Comparison of ENCODE assay signal across 13 cellular contexts in genomic region chr10:6071181-6072175, GRCh38. TPM values are rescaled to one million over a fixed set of nuclear protein-coding genes. Genes with fewer than 3 reads are reported as not detected.
DNase-seq lines count a peak whose midpoint lies in the region; ATAC-seq, FAIRE-seq and TF ChIP-seq lines count a peak whose summit lies in the region.
"Had no signal": no experiment of that assay in that cellular context is flagged by ENCODE, and none has a peak within 500 bp of the region (broad histone marks: within the 10 kb centered on the region; RNA-seq: fewer than 3 reads in every experiment).

No MANE protein-coding gene starts in this region.

- no peak overlapping the region for H3K4me2 ChIP-seq in HepG2 (ENCODE audit: low read depth, low read length)
- peak overlapping the region; percentile 68 for H3K4me2 ChIP-seq in OCI-LY3 (ENCODE audit: low read length)

- H3K9ac ChIP-seq in HepG2 (ENCODE audit: insufficient read depth, low read depth, low read length) (no peak overlapping the region), OCI-LY3 (ENCODE audit: low read length) (peak overlapping the region; percentile 62)

- TF ChIP-seq EP300 in HepG2 (IDR thresholded peaks at IDR 0.05; ENCODE audit: low read depth in 2 of 2, low read length in 2 of 2) = no peak
- no peak for TF ChIP-seq EP300 in HepG2 (CRISPR knock-in tag; IDR thresholded peaks at IDR 0.05; ENCODE audit: borderline replicate concordance)

- H3K79me2 ChIP-seq in HepG2 (ENCODE audit: insufficient read depth, low read length) = no peaks in the 10 kb centered on the region
- no peaks in the 10 kb centered on the region for H3K79me2 ChIP-seq in OCI-LY3 (ENCODE audit: low read length)

- POLR2A ChIA-PET in HepG2 (lab: Yijun Ruan, JAX) = no interaction called here

- H3K9me3 ChIP-seq in right lobe of liver = no peaks in the 10 kb centered on the region
- no peaks in the 10 kb centered on the region for H3K9me3 ChIP-seq in HepG2 (ENCODE audit: low read length)
- H3K9me3 ChIP-seq in OCI-LY3 (ENCODE audit: insufficient read depth, low read length) = peaks cover 5% of the 10 kb centered on the region; the same call in 1 of the 2 replicates
- H3K9me3 ChIP-seq in effector memory CD4-positive, alpha-beta T cell (ENCODE audit: control insufficient read depth, low read length) = no peaks in the 10 kb centered on the region
- no peaks in the 10 kb centered on the region for H3K9me3 ChIP-seq in uterus
- H3K9me3 ChIP-seq in aorta (ENCODE audit: control insufficient read depth, low read length) = no peaks in the 10 kb centered on the region
- H3K9me3 ChIP-seq: prostate gland had no signal

- TF ChIP-seq RAD21 in HepG2 (CRISPR knock-in tag; IDR thresholded peaks at IDR 0.05) = no peak

- H3K36me3 ChIP-seq in right lobe of liver (no peaks in the 10 kb centered on the region), HepG2 (replicated peaks in 1 of 2; ENCODE audit: control insufficient read depth in 1 of 2, insufficient read depth in 2 of 2, low read length in 2 of 2) (no peaks in the 10 kb centered on the region), OCI-LY3 (replicated peaks; ENCODE audit: low read depth, low read length) (no peaks in the 10 kb centered on the region), uterus (no peaks in the 10 kb centered on the region), aorta (ENCODE audit: control insufficient read depth in 1 of 2, insufficient read depth in 2 of 2, low read length in 1 of 2) (no peaks in the 10 kb centered on the region)
- H3K36me3 ChIP-seq in effector memory CD4-positive, alpha-beta T cell (ENCODE audit: control insufficient read depth, insufficient read depth, low read length) = no peaks in the 10 kb centered on the region
- H3K36me3 ChIP-seq: prostate gland had no signal

- intact Hi-C loops in right lobe of liver (cut with DNase I) = no loop called here
- intact Hi-C loops in HepG2 (cut with micrococcal nuclease; ENCODE audit: unreplicated experiment) = no loop called here
- intact Hi-C loops in uterus (cut with DNase I; ENCODE audit: low total_unique reads) = no loop called here
- intact Hi-C loops in aorta (cut with DNase I) = no loop called here

- no peaks in the 10 kb centered on the region for H3K27me3 ChIP-seq in right lobe of liver
- H3K27me3 ChIP-seq in HepG2 (ENCODE audit: control insufficient read depth in 1 of 2, insufficient read depth in 2 of 2, low read length in 2 of 2) = peaks cover 10 to 55% of the 10 kb centered on the region in 2 experiments; a peak in 4 of 5 replicates
- H3K27me3 ChIP-seq in OCI-LY3 (ENCODE audit: low read depth, low read length) = no peaks in the 10 kb centered on the region
- H3K27me3 ChIP-seq in effector memory CD4-positive, alpha-beta T cell (replicated peaks; ENCODE audit: control insufficient read depth, insufficient read depth, low read length, poor library complexity, severe bottlenecking) = no peaks in the 10 kb centered on the region
- no peaks in the 10 kb centered on the region for H3K27me3 ChIP-seq in uterus
- H3K27me3 ChIP-seq in aorta (ENCODE audit: control insufficient read depth in 1 of 2, insufficient read depth in 2 of 2, low read length in 1 of 2) = no peaks in the 10 kb centered on the region

- in situ Hi-C loops in HepG2 (cut with HindIII; ENCODE audit: extremely low pct_ligation_motif_present, low pct_unique_long_range_greater_than_20kb) = no loop called here

- H2AFZ ChIP-seq in HepG2 (ENCODE audit: low read length) (no peak overlapping the region), OCI-LY3 (ENCODE audit: low read depth, low read length) (no peak overlapping the region; the same call in 1 of the 2 replicates)

- ATAC-seq in right lobe of liver = peak in 3 of 4 donors; percentile 16 to 49 (median 32)
- no peak for ATAC-seq in HepG2
- no peak for ATAC-seq in aorta (ENCODE audit: low FRiP score)
- ATAC-seq in GM19463 (IDR thresholded peaks at IDR 0.05; ENCODE audit: unreplicated experiment) = no peak

- H3K4me1 ChIP-seq in right lobe of liver = no peaks in the 10 kb centered on the region
- no peaks in the 10 kb centered on the region for H3K4me1 ChIP-seq in HepG2 (ENCODE audit: insufficient read depth, low read length)
- H3K4me1 ChIP-seq in OCI-LY3 (ENCODE audit: low read length) = peaks cover 65% of the 10 kb centered on the region
- peaks cover 54% of the 10 kb centered on the region for H3K4me1 ChIP-seq in effector memory CD4-positive, alpha-beta T cell (ENCODE audit: control insufficient read depth, insufficient read depth, low read length, poor library complexity, severe bottlenecking)
- peaks cover 0 to 4% of the 10 kb centered on the region in 2 donors for H3K4me1 ChIP-seq in uterus
- H3K4me1 ChIP-seq in aorta (ENCODE audit: control insufficient read depth in 1 of 2, insufficient read depth in 2 of 2, low read length in 2 of 2) = no peaks in the 10 kb centered on the region
- H3K4me1 ChIP-seq: prostate gland had no signal

- H3K27ac ChIP-seq in right lobe of liver (peak overlapping the region in 1 of 3 donors; percentile 18), HepG2 (ENCODE audit: extremely low read length, insufficient read depth, low read length) (no peak overlapping the region), OCI-LY3 (ENCODE audit: low read length) (peak overlapping the region; percentile 99), uterus (peak overlapping the region; percentile 25 to 56), aorta (ENCODE audit: low read depth in 1 of 2, low read length in 2 of 2) (no peak overlapping the region)
- H3K27ac ChIP-seq in effector memory CD4-positive, alpha-beta T cell (ENCODE audit: insufficient read depth, low read length, poor library complexity, severe bottlenecking) = peak overlapping the region; percentile 43
- H3K27ac ChIP-seq: prostate gland, SK-N-MC had no signal

- DNase-seq in right lobe of liver (peak in 1 of 3 donors; percentile 9), HepG2 (ENCODE audit: low spot score) (no peak), uterus (no peak), erythroblast (lab: John Stamatoyannopoulos, UW) (no peak), aorta (no peak)
- no peak for DNase-seq in effector memory CD4-positive, alpha-beta T cell
- DNase-seq: central memory CD4-positive, alpha-beta T cell; NCI-H446 treated with DMSO at 0.1 percent for 48 hours had no signal

- CTCF ChIA-PET in HepG2 (lab: Yijun Ruan, JAX; ENCODE audit: low intra/inter-chr PET ratio, low total read pairs) = no interaction called here

- no TSS peak for BruUV-seq in HepG2 (replicated peaks; lab: Mats Ljungman, UMichigan)

- H4K20me1 ChIP-seq in HepG2 (ENCODE audit: insufficient read depth, low read length) = no peaks in the 10 kb centered on the region
- no peaks in the 10 kb centered on the region for H4K20me1 ChIP-seq in OCI-LY3 (ENCODE audit: insufficient read depth, low read length)

- WGBS in right lobe of liver (ENCODE audit: insufficient coverage, low coverage, low lambda C conversion rate, missing lambda C conversion rate) = 56% methylated on average over 7 of the region's 10 CpGs
- 17% methylated on average over 10 of the region's 10 CpGs for WGBS in HepG2 (ENCODE audit: low lambda C conversion rate)
- WGBS in aorta, 2 donors = 84 to 86% methylated on average over 10 of the region's 10 CpGs

- H3K4me3 ChIP-seq in right lobe of liver (no peak overlapping the region), HepG2 (replicated peaks in 1 of 3; ENCODE audit: insufficient read depth in 1 of 3, low read depth in 2 of 3, low read length in 3 of 3) (no peak overlapping the region), OCI-LY3 (ENCODE audit: low read length) (peak overlapping the region; percentile 44), uterus (no peak overlapping the region), aorta (ENCODE audit: low read length in 2 of 2) (no peak overlapping the region)
- H3K4me3 ChIP-seq in effector memory CD4-positive, alpha-beta T cell (ENCODE audit: insufficient read depth, low read depth, low read length, poor library complexity, severe bottlenecking) = no peak overlapping the region
- H3K4me3 ChIP-seq: prostate gland, SK-N-MC had no signal

- TF ChIP-seq POLR2A in right lobe of liver (IDR thresholded peaks at IDR 0.05) (no peak), HepG2 (IDR thresholded peaks at IDR 0.05; ENCODE audit: insufficient read depth in 1 of 2, low read depth in 2 of 2, low read length in 2 of 2) (no peak), uterus (IDR thresholded peaks at IDR 0.05) (no peak), erythroblast (IDR thresholded peaks at IDR 0.05; ENCODE audit: low read length) (no peak)

- no peak for FAIRE-seq in HepG2 (lab: Jason Lieb, UNC)

- TF ChIP-seq CTCF in right lobe of liver (IDR thresholded peaks at IDR 0.05) (no peak), HepG2 (CRISPR knock-in tag; IDR thresholded peaks at IDR 0.05) (no peak), OCI-LY3 (IDR thresholded peaks at IDR 0.05; ENCODE audit: low read depth, low read length) (no peak), uterus (IDR thresholded peaks at IDR 0.05) (no peak)

RNA-seq across cellular contexts. Expression of gene IL2RA, which starts 9.3 kb away (rescaled TPM):
- total RNA-seq in right lobe of liver (1 to 10 TPM in 2 of 6 experiments, under 1 TPM in 2, not detected in 2; 0.22 to 3.1 (median 0.97) TPM), HepG2 (2016; rRNA removed; fragmentation: Illumina TruSeq; extraction: Trizol) (not detected in 2 replicates), uterus (under 1 TPM in 2 of 4 donors, not detected in 2; 0.15 to 0.28 TPM), aorta (1 to 10 TPM; 2.4 to 4.2 TPM)
- not detected in 2 replicates for total RNA-seq in HepG2 (2016; cell fraction: cytosol; rRNA removed; fragmentation: Illumina TruSeq; extraction: Trizol; ENCODE audit: low read depth)
- total RNA-seq in HepG2 (2016; cell fraction: insoluble cytoplasmic fraction; rRNA removed; fragmentation: Illumina TruSeq; extraction: Trizol) = not detected in 2 replicates
- not detected in 2 replicates for total RNA-seq in HepG2 (2016; cell fraction: membrane; rRNA removed; fragmentation: Illumina TruSeq; extraction: Trizol)
- total RNA-seq in HepG2 (2016; cell fraction: nucleus; rRNA removed; fragmentation: Illumina TruSeq; extraction: Trizol) = not detected in 2 replicates
- polyA plus RNA-seq in HepG2 (2011; rRNA removed) (not detected in 2 replicates), aorta (1 to 10 TPM in 1 of 2 donors, under 1 TPM in 1; 0.33 to 4.1 TPM)
- polyA plus RNA-seq in HepG2 (2011; cell fraction: cytosol; rRNA removed) = not detected in 2 replicates
- not detected in 2 replicates for polyA plus RNA-seq in HepG2 (2011; cell fraction: nucleus; rRNA removed)
- polyA plus RNA-seq in HepG2 (2012) = not detected in 2 replicates
- polyA plus RNA-seq in HepG2 (2016; cell fraction: cytosol; fragmentation: Illumina TruSeq; extraction: Trizol; ENCODE audit: low read depth) = not detected in 2 replicates
- polyA plus RNA-seq in HepG2 (2016; cell fraction: insoluble cytoplasmic fraction; fragmentation: Illumina TruSeq; extraction: Trizol; ENCODE audit: low read depth) = not detected in 2 replicates
- polyA plus RNA-seq in HepG2 (2016; cell fraction: membrane; fragmentation: Illumina TruSeq; extraction: Trizol; ENCODE audit: low read depth) = not detected in 2 replicates
- polyA plus RNA-seq in HepG2 (2016; cell fraction: nucleus; fragmentation: Illumina TruSeq; extraction: Trizol; ENCODE audit: insufficient read depth, low read depth) = not detected in 2 replicates
- not detected in 2 replicates for polyA minus RNA-seq in HepG2 (2011; rRNA and poly(A)+ RNA removed; ENCODE audit: low replicate concordance)
- polyA minus RNA-seq in HepG2 (2011; cell fraction: cytosol; rRNA and poly(A)+ RNA removed) = not detected in 2 replicates
- not detected in 2 replicates for polyA minus RNA-seq in HepG2 (2011; cell fraction: nucleus; rRNA and poly(A)+ RNA removed)
- polyA plus RNA-seq: BJ had no signal

RNA-seq across cellular contexts. Expression of gene RBM17, which starts 17.4 kb away (rescaled TPM):
- 10 to 100 TPM; 11.9 to 40.6 (median 28.1) TPM for total RNA-seq in right lobe of liver
- 63.3 and 77.5 TPM in 2 replicates for total RNA-seq in HepG2 (2016; rRNA removed; fragmentation: Illumina TruSeq; extraction: Trizol)
- 28.7 and 33.2 TPM in 2 replicates for total RNA-seq in HepG2 (2016; cell fraction: cytosol; rRNA removed; fragmentation: Illumina TruSeq; extraction: Trizol; ENCODE audit: low read depth)
- total RNA-seq in HepG2 (2016; cell fraction: insoluble cytoplasmic fraction; rRNA removed; fragmentation: Illumina TruSeq; extraction: Trizol) = 57.4 and 73.5 TPM in 2 replicates
- total RNA-seq in HepG2 (2016; cell fraction: membrane; rRNA removed; fragmentation: Illumina TruSeq; extraction: Trizol) = 62.2 and 67.8 TPM in 2 replicates
- total RNA-seq in HepG2 (2016; cell fraction: nucleus; rRNA removed; fragmentation: Illumina TruSeq; extraction: Trizol) = 64.2 and 72.7 TPM in 2 replicates
- 26.6 and 30.7 TPM in 2 replicates for polyA plus RNA-seq in HepG2 (2011; rRNA removed)
- polyA plus RNA-seq in HepG2 (2011; cell fraction: cytosol; rRNA removed) = 13.0 and 14.3 TPM in 2 replicates
- polyA plus RNA-seq in HepG2 (2011; cell fraction: nucleus; rRNA removed) = 71.7 and 86.3 TPM in 2 replicates
- polyA plus RNA-seq in HepG2 (2012) = 46.3 and 82.5 TPM in 2 replicates
- polyA plus RNA-seq in HepG2 (2016; cell fraction: cytosol; fragmentation: Illumina TruSeq; extraction: Trizol; ENCODE audit: low read depth) = 55.3 and 78.7 TPM in 2 replicates
- 145 and 152 TPM in 2 replicates for polyA plus RNA-seq in HepG2 (2016; cell fraction: insoluble cytoplasmic fraction; fragmentation: Illumina TruSeq; extraction: Trizol; ENCODE audit: low read depth)
- 95.4 and 110 TPM in 2 replicates for polyA plus RNA-seq in HepG2 (2016; cell fraction: membrane; fragmentation: Illumina TruSeq; extraction: Trizol; ENCODE audit: low read depth)
- 232 and 242 TPM in 2 replicates for polyA plus RNA-seq in HepG2 (2016; cell fraction: nucleus; fragmentation: Illumina TruSeq; extraction: Trizol; ENCODE audit: insufficient read depth, low read depth)
- polyA minus RNA-seq in HepG2 (2011; rRNA and poly(A)+ RNA removed; ENCODE audit: low replicate concordance) = 15.7 and 19.9 TPM in 2 replicates
- polyA minus RNA-seq in HepG2 (2011; cell fraction: cytosol; rRNA and poly(A)+ RNA removed) = 7.2 and 7.9 TPM in 2 replicates
- polyA minus RNA-seq in HepG2 (2011; cell fraction: nucleus; rRNA and poly(A)+ RNA removed) = 48.2 and 50.1 TPM in 2 replicates
- total RNA-seq in uterus = 100 to 1,000 TPM in 3 of 4 donors, 10 to 100 TPM in 1; 64.4 to 163 (median 146) TPM
- 10 to 100 TPM; 82.0 to 94.1 TPM for total RNA-seq in aorta
- 10 to 100 TPM; 41.4 to 89.4 TPM for polyA plus RNA-seq in aorta

Comparison
In these comparisons a context has a peak if more than half of its experiments do, and no peak if none do; other contexts are left out.
1. ATAC-seq: peak in right lobe of liver (3 of 4); none in HepG2 (single experiment), aorta (single experiment) and GM19463 (single experiment).
2. H3K27ac ChIP-seq: peak in OCI-LY3 (single experiment), effector memory CD4-positive, alpha-beta T cell (single experiment) and uterus (2 of 2); none in HepG2 (single experiment) and aorta (0 of 2).